In the genomic region with DNA sequence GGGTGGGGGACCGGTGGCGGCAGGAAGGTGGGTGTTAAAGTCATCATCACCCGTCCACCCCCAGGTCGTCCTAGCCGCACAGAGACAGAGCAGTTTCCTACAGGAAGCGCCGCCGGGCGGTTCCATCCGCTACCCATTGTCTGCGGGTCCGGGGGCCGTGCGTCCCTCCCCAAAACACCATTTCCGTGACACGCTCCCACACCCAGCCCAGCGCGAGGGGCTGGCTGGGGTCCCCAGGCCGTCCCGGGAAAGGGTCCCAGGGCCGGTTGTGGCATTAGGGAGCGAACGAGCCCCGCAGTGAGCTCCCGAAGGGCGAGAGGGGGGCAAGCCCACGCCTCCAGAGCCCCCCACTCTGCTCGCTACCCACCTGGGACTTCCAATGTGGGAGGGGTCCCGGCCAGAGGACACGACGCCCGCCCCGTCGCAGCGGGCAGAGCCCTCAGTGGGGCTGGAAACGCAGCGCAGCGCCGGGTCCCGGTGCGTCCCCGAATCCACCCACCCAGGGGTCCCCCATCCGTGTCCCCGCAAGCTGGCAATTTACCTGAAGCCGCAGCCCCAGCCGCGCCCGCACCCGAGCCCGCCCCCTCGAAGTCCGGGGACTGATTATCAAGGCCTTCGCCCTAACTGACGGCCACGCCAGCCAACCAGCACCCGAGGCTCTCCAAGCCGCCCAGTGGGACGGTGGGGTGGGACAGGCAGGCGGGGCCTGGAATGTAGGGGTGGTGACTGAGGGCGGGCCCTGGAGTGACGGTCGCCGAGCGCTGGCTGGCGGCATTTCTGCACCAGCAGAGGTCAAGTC, we compare ENCODE assay signal across 8 cellular contexts. TPM values are rescaled to one million over a fixed set of nuclear protein-coding genes. Genes with fewer than 3 reads are reported as not detected.
A peak's percentile ranks its signal among the peaks of the same experiment; 100 is the strongest.
DNase-seq lines count a peak whose midpoint lies in the region; ATAC-seq and TF ChIP-seq lines count a peak whose summit lies in the region.

A gene (minus strand): TSS at position 579 of the 799 bp plus-strand sequence. CDS start 5,434 bp downstream, outside the sequence.

- peak; percentile 93 for DNase-seq in NCI-H2227 (lab: John Stamatoyannopoulos, UW; ENCODE audit: unreplicated experiment)
- DNase-seq in activated CD4-positive, alpha-beta T cell treated with anti-CD3 and anti-CD28 coated beads for 4 hours: peak; percentile 90 to 92
- DNase-seq in choroid plexus epithelial cell (ENCODE audit: low read depth): peak; percentile 97
- peak; percentile 80 for DNase-seq in kidney epithelial cell (ENCODE audit: low read depth)
- peak; percentile 83 to 87 for DNase-seq in stimulated activated CD4-positive, alpha-beta T cell treated with anti-CD3 and anti-CD28 coated beads, Interleukin-15, amount 100 ng/mL, for 1 hour (ENCODE audit: low read depth in 1 of 2, low spot score in 1 of 2)
- DNase-seq in GF-D8 (lab: John Stamatoyannopoulos, UW): no peak

- no peak for TF ChIP-seq CTCF in choroid plexus epithelial cell (conservative IDR thresholded peaks at IDR 0.05; ENCODE audit: low read depth, low read length)
- TF ChIP-seq CTCF in kidney epithelial cell (IDR thresholded peaks at IDR 0.05; ENCODE audit: insufficient read depth, low read length, poor library complexity, severe bottlenecking): no peak

- H3K4me3 ChIP-seq in choroid plexus epithelial cell (ENCODE audit: low read depth, low read length) (peak within 1 kb of the TSS; percentile 53), kidney epithelial cell (ENCODE audit: low read depth, low read length) (peak within 1 kb of the TSS; percentile 38)

- ATAC-seq in GM18498 (IDR thresholded peaks at IDR 0.05; ENCODE audit: unreplicated experiment) (peak; percentile 89), HG03045 (IDR thresholded peaks at IDR 0.05; ENCODE audit: unreplicated experiment) (peak; percentile 90)

- H3K36me3 ChIP-seq in kidney epithelial cell (ENCODE audit: control insufficient read depth, insufficient read depth, low read length): no peaks in the 10 kb centered on the region

- H3K27me3 ChIP-seq in kidney epithelial cell (ENCODE audit: control insufficient read depth, insufficient read depth, low read length): peaks cover 19% of the 10 kb centered on the region

RNA-seq across cellular contexts. Expression of the gene that starts here (rescaled TPM):
- total RNA-seq in kidney epithelial cell: 3.7 and 8.1 TPM in 2 replicates
